Comparison of ENCODE assay signal across 9 cellular contexts in genomic region chr19:23056516-23056915, GRCh38. TPM values are rescaled to one million over a fixed set of nuclear protein-coding genes. Genes with fewer than 3 reads are reported as not detected.
"Had no signal": no experiment of that assay in that cellular context is flagged by ENCODE, and none has a peak within 500 bp of the region (broad histone marks: within the 10 kb centered on the region; RNA-seq: fewer than 3 reads in every experiment).

No MANE protein-coding gene starts in this region.

- H3K27ac ChIP-seq: GM23248, HL-60 had no signal

- H3K9me3 ChIP-seq: HAP-1 had no signal

- H3K4me1 ChIP-seq: HAP-1 had no signal

- H3K9ac ChIP-seq: GM23248 had no signal

- ATAC-seq: HCT116 had no signal

- H3K4me3 ChIP-seq: GM23248, HAP-1 had no signal

- H2AFZ ChIP-seq: GM23248 had no signal

- H3K36me3 ChIP-seq: HAP-1 had no signal

- DNase-seq: GM23248, GOT3, H7, HFFc6, KBM-7 had no signal

RNA-seq across cellular contexts. Expression of gene ZNF728, which starts 53.5 kb away (rescaled TPM):
- total RNA-seq: GM23248, H7, HFFc6, HT1080 had no signal
- polyA plus RNA-seq: GM23248 had no signal
